8 cellular contexts compared by ENCODE assay signal in the genomic region with DNA sequence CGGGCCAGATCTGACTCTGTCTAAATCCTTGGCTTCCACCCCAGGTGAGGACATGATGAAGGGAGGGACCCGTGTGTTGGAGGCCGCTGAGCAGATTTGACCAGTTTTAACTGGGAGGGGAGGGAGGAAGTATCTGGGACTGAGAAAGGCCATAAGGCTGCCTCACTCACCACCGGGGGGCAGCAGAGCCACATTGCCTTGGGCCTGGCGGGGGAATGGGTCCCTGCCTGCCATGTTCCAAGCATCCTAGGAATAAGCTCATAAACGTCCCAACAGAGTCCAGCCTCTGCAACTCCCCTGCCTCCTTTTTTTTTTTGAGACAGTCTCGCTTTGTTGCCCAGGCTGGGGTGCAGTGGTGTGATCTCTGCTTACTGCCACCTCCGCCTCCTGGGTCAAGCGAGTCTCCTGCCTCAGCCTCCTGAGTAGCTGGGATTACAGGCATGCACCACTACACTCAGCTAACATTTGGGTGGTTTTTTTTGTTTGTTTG. TPM values are rescaled to one million over a fixed set of nuclear protein-coding genes. Genes with fewer than 3 reads are reported as not detected.
DNase-seq lines count a peak whose midpoint lies in the region; ATAC-seq lines count a peak whose summit lies in the region.

No MANE protein-coding gene starts in this region.

- no peak overlapping the region for H3K56ac ChIP-seq in mesendoderm (ENCODE audit: low read length)

- no peak overlapping the region for H3K23ac ChIP-seq in mesendoderm (ENCODE audit: low read length)

- H3K27me3 ChIP-seq in CD4-positive, CD25-positive, alpha-beta regulatory T cell (ENCODE audit: control insufficient read depth, insufficient read depth, low read length), result no peaks in the 10 kb centered on the region
- H3K27me3 ChIP-seq in effector memory CD4-positive, alpha-beta T cell (replicated peaks; ENCODE audit: control insufficient read depth, insufficient read depth, low read length, poor library complexity, severe bottlenecking), result no peaks in the 10 kb centered on the region
- H3K27me3 ChIP-seq in mesendoderm (ENCODE audit: insufficient read depth, low read length, poor library complexity), result no peaks in the 10 kb centered on the region

- H3K27ac Mint-ChIP-seq in CD4-positive, CD25-positive, alpha-beta regulatory T cell, result peak overlapping the region in 2 of 3 donors; percentile 55 to 67

- H3K4ac ChIP-seq in mesendoderm (ENCODE audit: low read depth, low read length), result no peak overlapping the region

- H3K9ac ChIP-seq in mesendoderm (ENCODE audit: low read length), result no peak overlapping the region

- H3K18ac ChIP-seq in mesendoderm (ENCODE audit: low read length), result no peak overlapping the region

- H3K4me3 Mint-ChIP-seq in CD4-positive, CD25-positive, alpha-beta regulatory T cell, result peak overlapping the region in 3 of 4 donors; percentile 46 to 84 (median 71)

- H3K27me3 Mint-ChIP-seq in CD4-positive, CD25-positive, alpha-beta regulatory T cell, result no peaks in the 10 kb centered on the region

- no peaks in the 10 kb centered on the region for H3K9me3 Mint-ChIP-seq in CD4-positive, CD25-positive, alpha-beta regulatory T cell

- no peaks in the 10 kb centered on the region for H3K9me3 ChIP-seq in CD4-positive, CD25-positive, alpha-beta regulatory T cell (ENCODE audit: control insufficient read depth in 2 of 2, low read length in 2 of 2)
- H3K9me3 ChIP-seq in effector memory CD4-positive, alpha-beta T cell (ENCODE audit: control insufficient read depth, low read length), result no peaks in the 10 kb centered on the region

- no peak overlapping the region for H2BK5ac ChIP-seq in mesendoderm (ENCODE audit: low read length)

- no peak overlapping the region for H2AK5ac ChIP-seq in mesendoderm (ENCODE audit: low read length)

- H4K5ac ChIP-seq in mesendoderm (ENCODE audit: low read length), result no peak overlapping the region

- H3K4me1 Mint-ChIP-seq in CD4-positive, CD25-positive, alpha-beta regulatory T cell, result peaks cover 0 to 36% (median 21%) of the 10 kb centered on the region in 4 donors

- H3K27ac ChIP-seq in CD4-positive, CD25-positive, alpha-beta regulatory T cell (ENCODE audit: insufficient read depth, low read length, poor library complexity, severe bottlenecking), result no peak overlapping the region
- no peak overlapping the region for H3K27ac ChIP-seq in effector memory CD4-positive, alpha-beta T cell (ENCODE audit: insufficient read depth, low read length, poor library complexity, severe bottlenecking)
- no peak overlapping the region for H3K27ac ChIP-seq in mesendoderm (ENCODE audit: low read depth, low read length)

- peaks cover 26% of the 10 kb centered on the region for H3K4me1 ChIP-seq in CD4-positive, CD25-positive, alpha-beta regulatory T cell (ENCODE audit: control insufficient read depth, insufficient read depth, low read length, poor library complexity, severe bottlenecking)
- peaks cover 21% of the 10 kb centered on the region for H3K4me1 ChIP-seq in effector memory CD4-positive, alpha-beta T cell (ENCODE audit: control insufficient read depth, insufficient read depth, low read length, poor library complexity, severe bottlenecking)
- H3K4me1 ChIP-seq in mesendoderm (ENCODE audit: control insufficient read depth, low read depth, low read length), result no peaks in the 10 kb centered on the region

- H2BK120ac ChIP-seq in mesendoderm (ENCODE audit: low read depth, low read length), result no peak overlapping the region

- no peak overlapping the region for H3K4me2 ChIP-seq in mesendoderm (ENCODE audit: low read length)

- no CpG with 5 or more reads among the region's 9 CpGs for WGBS in mesendoderm (ENCODE audit: extremely low coverage, insufficient coverage, low lambda C conversion rate)

- ATAC-seq in CD4-positive, CD25-positive, alpha-beta regulatory T cell (ENCODE audit: low read depth in 2 of 2), result peak in 1 of 2 donors; percentile 38
- ATAC-seq in GM18858 (IDR thresholded peaks at IDR 0.05; ENCODE audit: unreplicated experiment), result no peak

- H3K4me3 ChIP-seq in CD4-positive, CD25-positive, alpha-beta regulatory T cell (ENCODE audit: low read depth, low read length), result no peak overlapping the region
- H3K4me3 ChIP-seq in effector memory CD4-positive, alpha-beta T cell (ENCODE audit: insufficient read depth, low read depth, low read length, poor library complexity, severe bottlenecking), result no peak overlapping the region
- H3K4me3 ChIP-seq in mesendoderm (ENCODE audit: low read length), result no peak overlapping the region

- H4K8ac ChIP-seq in mesendoderm (ENCODE audit: low read depth, low read length), result no peak overlapping the region

- H3K36me3 ChIP-seq in CD4-positive, CD25-positive, alpha-beta regulatory T cell (ENCODE audit: control insufficient read depth, insufficient read depth, low read length), result no peaks in the 10 kb centered on the region
- H3K36me3 ChIP-seq in effector memory CD4-positive, alpha-beta T cell (ENCODE audit: control insufficient read depth, insufficient read depth, low read length), result peaks cover 3% of the 10 kb centered on the region
- no peaks in the 10 kb centered on the region for H3K36me3 ChIP-seq in mesendoderm (ENCODE audit: control insufficient read depth, insufficient read depth, low read length)

- H3K79me1 ChIP-seq in mesendoderm (ENCODE audit: low read length), result no peaks in the 10 kb centered on the region

- DNase-seq in CD4-positive, CD25-positive, alpha-beta regulatory T cell, result peak; percentile 54 to 73 (median 55)
- DNase-seq in HPDE6-E6E7 (ENCODE audit: extremely low spot score) (peak; percentile 87), NOMO-1 treated with dmso at 0.1 percent for 144 hours (lab: John Stamatoyannopoulos, UW; ENCODE audit: unreplicated experiment) (peak; percentile 48), mesendoderm (peak; percentile 89)
- peak; percentile 93 for DNase-seq in activated CD8-positive, alpha-beta memory T cell treated with anti-CD3 and anti-CD28 coated beads for 24 hours
- peak; percentile 43 to 61 (median 45) for DNase-seq in effector memory CD4-positive, alpha-beta T cell
- DNase-seq in stimulated activated CD8-positive, alpha-beta memory T cell treated with anti-CD3 and anti-CD28 coated beads, Interleukin-4, amount 100 ng/mL, for 24 hours (ENCODE audit: low read depth), result peak; percentile 75

- no peak overlapping the region for H2BK15ac ChIP-seq in mesendoderm (replicated peaks; ENCODE audit: low read depth)

- no peaks in the 10 kb centered on the region for H3K36me3 Mint-ChIP-seq in CD4-positive, CD25-positive, alpha-beta regulatory T cell

- no peaks in the 10 kb centered on the region for H3K79me2 ChIP-seq in mesendoderm (ENCODE audit: control insufficient read depth, insufficient read depth, low read length)

RNA-seq across cellular contexts. Expression of gene MAST3, which starts 15.5 kb away (rescaled TPM):
- 45.9 TPM for total RNA-seq in CD4-positive, CD25-positive, alpha-beta regulatory T cell
- 1 to 10 TPM; 8.1 to 9.0 (median 8.6) TPM for polyA plus RNA-seq in CD4-positive, CD25-positive, alpha-beta regulatory T cell
- 1.5 TPM for polyA plus RNA-seq in mesendoderm (2013, experiment 1 of 2)
- 1.6 TPM for polyA plus RNA-seq in mesendoderm (2013, experiment 2 of 2)

RNA-seq across cellular contexts. Expression of gene IL12RB1, which starts 26.3 kb away (rescaled TPM):
- total RNA-seq in CD4-positive, CD25-positive, alpha-beta regulatory T cell, result 60.4 TPM
- 10 to 100 TPM; 34.9 to 53.2 (median 46.3) TPM for polyA plus RNA-seq in CD4-positive, CD25-positive, alpha-beta regulatory T cell
- polyA plus RNA-seq in mesendoderm (2013, experiment 1 of 2), result not detected
- polyA plus RNA-seq in mesendoderm (2013, experiment 2 of 2), result not detected

RNA-seq across cellular contexts. Expression of gene PIK3R2, which starts 39.9 kb away (rescaled TPM):
- 9.4 TPM for total RNA-seq in CD4-positive, CD25-positive, alpha-beta regulatory T cell
- 1 to 10 TPM in 2 of 4 donors, under 1 TPM in 2; 0.42 to 3.6 (median 2.0) TPM for polyA plus RNA-seq in CD4-positive, CD25-positive, alpha-beta regulatory T cell
- polyA plus RNA-seq in mesendoderm (2013, experiment 1 of 2), result 40.5 TPM
- polyA plus RNA-seq in mesendoderm (2013, experiment 2 of 2), result 40.5 TPM
